22 cellular contexts compared by ENCODE assay signal in genomic region chr15:39538936-39539335, GRCh38.
"Had no signal": no experiment of that assay in that cellular context is flagged by ENCODE, and none has a peak within 500 bp of the region (broad histone marks: within the 10 kb centered on the region; RNA-seq: fewer than 3 reads in every experiment).

No MANE protein-coding gene starts in this region.

- DNase-seq: caudate nucleus; colonic mucosa; dorsolateral prefrontal cortex; effector CD8-positive, alpha-beta T cell; esophagus squamous epithelium; foreskin fibroblast; head of caudate nucleus; left colon; natural killer cell; posterior cingulate gyrus; right cardiac atrium; spleen; stimulated activated CD4-positive, alpha-beta T cell treated with anti-CD3 and anti-CD28 coated beads, Interleukin-15, amount 100 ng/mL, for 24 hours; stimulated activated CD4-positive, alpha-beta T cell treated with anti-CD3 and anti-CD28 coated beads, Interleukin-1b, Interleukin-23, amount 100 ng/mL, for 48 hours; stimulated activated CD4-positive, alpha-beta T cell treated with anti-CD3 and anti-CD28 coated beads, Interleukin-4, amount 100 ng/mL, for 4 hours; stimulated activated naive B cell treated with anti-CD40 and anti-IgM and Interleukin-4, amounts not matched to agents 10 μg/mL and 1 μg/mL and 100 μg/mL, for 72 hours; stimulated activated naive CD8-positive, alpha-beta T cell treated with anti-CD3 and anti-CD28 coated beads, Interleukin-15, amount 100 ng/mL, for 72 hours; testis; trophoblast cell had no signal

- H3K4me1 ChIP-seq: colonic mucosa, spleen, testis had no signal

- H3K27ac Mint-ChIP-seq: natural killer cell; stimulated activated naive B cell treated with anti-CD40 and anti-IgM and Interleukin-4, amounts not matched to agents 10 μg/mL and 1 μg/mL and 100 μg/mL, for 72 hours; stimulated activated naive CD8-positive, alpha-beta T cell treated with anti-CD3 and anti-CD28 coated beads, Interleukin-15, amount 100 ng/mL, for 72 hours had no signal

- H3K4me1 Mint-ChIP-seq: natural killer cell; neural crest cell; stimulated activated naive CD8-positive, alpha-beta T cell treated with anti-CD3 and anti-CD28 coated beads, Interleukin-15, amount 100 ng/mL, for 72 hours had no signal

- H3K9me3 ChIP-seq: colonic mucosa, esophagus squamous epithelium, spleen, testis had no signal

- ATAC-seq: left colon; natural killer cell; right cardiac atrium; stimulated activated naive B cell treated with anti-CD40 and anti-IgM and Interleukin-4, amounts not matched to agents 10 μg/mL and 1 μg/mL and 100 μg/mL, for 72 hours; stimulated activated naive CD8-positive, alpha-beta T cell treated with anti-CD3 and anti-CD28 coated beads, Interleukin-15, amount 100 ng/mL, for 72 hours had no signal

- H3K27me3 Mint-ChIP-seq: stimulated activated naive CD8-positive, alpha-beta T cell treated with anti-CD3 and anti-CD28 coated beads, Interleukin-15, amount 100 ng/mL, for 72 hours had no signal

- H3K27me3 ChIP-seq: colonic mucosa, dorsolateral prefrontal cortex, esophagus squamous epithelium, hepatocyte, spleen, testis had no signal

- H3K36me3 ChIP-seq: colonic mucosa, esophagus squamous epithelium, spleen had no signal

- H3K4me3 Mint-ChIP-seq: natural killer cell; neural crest cell; stimulated activated naive B cell treated with anti-CD40 and anti-IgM and Interleukin-4, amounts not matched to agents 10 μg/mL and 1 μg/mL and 100 μg/mL, for 72 hours; stimulated activated naive CD8-positive, alpha-beta T cell treated with anti-CD3 and anti-CD28 coated beads, Interleukin-15, amount 100 ng/mL, for 72 hours had no signal

- H3K9me3 Mint-ChIP-seq: natural killer cell had no signal

- H3K4me3 ChIP-seq: colonic mucosa, dorsolateral prefrontal cortex, esophagus squamous epithelium, hepatocyte, spleen, testis had no signal

- H3K36me3 Mint-ChIP-seq: natural killer cell; stimulated activated naive B cell treated with anti-CD40 and anti-IgM and Interleukin-4, amounts not matched to agents 10 μg/mL and 1 μg/mL and 100 μg/mL, for 72 hours had no signal

- H3K27ac ChIP-seq: colonic mucosa, dorsolateral prefrontal cortex, epithelial cell of prostate, hepatocyte, spleen, testis had no signal
